Comparison of ENCODE assay signal across 21 cellular contexts in the genomic region with DNA sequence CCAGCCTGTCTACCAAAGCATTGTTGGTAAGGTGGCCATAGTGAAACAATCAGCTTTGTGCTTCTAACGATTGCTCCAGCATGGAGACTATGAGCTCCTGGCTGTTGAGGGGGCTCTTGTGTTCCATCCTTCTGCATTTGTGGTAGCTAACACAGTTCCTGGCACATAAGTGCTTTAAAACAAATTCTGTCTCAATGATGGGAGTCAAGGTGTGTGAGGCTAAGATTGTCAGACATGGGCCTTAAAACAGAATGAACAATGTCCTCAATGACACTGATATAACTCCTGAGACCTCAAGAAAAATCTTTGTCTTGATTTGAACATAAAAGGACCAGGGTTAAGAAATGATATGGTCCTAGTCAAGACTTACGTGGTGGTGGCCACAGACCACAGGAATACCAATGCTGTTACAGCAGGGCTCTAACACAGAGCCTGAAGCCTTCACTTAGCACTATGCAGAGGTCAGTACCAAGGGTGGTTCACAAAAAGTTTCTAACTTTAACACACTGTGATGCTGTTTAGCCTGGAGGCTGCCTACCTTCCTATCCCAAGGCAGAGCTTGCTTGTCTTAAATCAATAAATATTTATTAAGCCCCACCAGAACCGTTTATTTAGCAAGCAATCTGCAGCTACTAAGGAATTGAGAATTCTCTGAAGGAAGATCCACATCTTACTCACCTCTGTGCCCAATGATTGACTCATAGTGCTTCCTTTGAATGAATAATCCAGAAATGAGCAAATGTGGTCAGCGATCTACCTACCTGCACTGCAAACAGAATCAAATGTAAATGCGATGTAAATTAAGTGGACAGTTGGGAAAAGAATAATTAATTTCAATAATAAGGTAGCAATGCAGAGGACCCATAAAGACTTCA. TPM values are rescaled to one million over a fixed set of nuclear protein-coding genes. Genes with fewer than 3 reads are reported as not detected.
DNase-seq lines count a peak whose midpoint lies in the region; ATAC-seq, FAIRE-seq and TF ChIP-seq lines count a peak whose summit lies in the region.
"Had no signal": no experiment of that assay in that cellular context is flagged by ENCODE, and none has a peak within 500 bp of the region (broad histone marks: within the 10 kb centered on the region; RNA-seq: fewer than 3 reads in every experiment).

No MANE protein-coding gene starts in this region.

- H3K4me1 ChIP-seq in HepG2 (ENCODE audit: insufficient read depth, low read length) (peaks cover 100% of the 10 kb centered on the region), right lobe of liver (peaks cover 0 to 27% (median 11%) of the 10 kb centered on the region in 4 donors), PC-9 (replicated peaks; ENCODE audit: insufficient read depth) (peaks cover 74% of the 10 kb centered on the region)
- H3K4me1 ChIP-seq in naive thymus-derived CD4-positive, alpha-beta T cell (ENCODE audit: control insufficient read depth in 2 of 2, insufficient read depth in 2 of 2, low read length in 2 of 2), result no peaks in the 10 kb centered on the region
- H3K4me1 ChIP-seq: vagina had no signal

- no TSS peak for BruUV-seq in HepG2 (replicated peaks; lab: Mats Ljungman, UMichigan)
- BruUV-seq in PC-9 (replicated peaks; lab: Mats Ljungman, UMichigan), result no TSS peak

- H3K4me2 ChIP-seq in HepG2 (ENCODE audit: low read depth, low read length), result peak overlapping the region; percentile 77
- H3K4me2 ChIP-seq in PC-9, result peak overlapping the region; percentile 13

- intact Hi-C loops in HepG2 (cut with micrococcal nuclease; ENCODE audit: unreplicated experiment), result no loop called here
- intact Hi-C loops in right lobe of liver (cut with DNase I), result no loop called here
- intact Hi-C loops in PC-9 (cut with micrococcal nuclease; ENCODE audit: unreplicated experiment), result loop anchor here (5.0 kb wide), 1 partner anchor 37 kb away; the partner anchor contains the start of gene EVA1A
- intact Hi-C loops in naive thymus-derived CD4-positive, alpha-beta T cell (cut with micrococcal nuclease), result no loop called here

- no peak for TF ChIP-seq RAD21 in HepG2 (CRISPR knock-in tag; IDR thresholded peaks at IDR 0.05)

- H3K4me3 Mint-ChIP-seq in naive thymus-derived CD4-positive, alpha-beta T cell, result no peak overlapping the region
- H3K4me3 Mint-ChIP-seq: IgD-negative memory B cell had no signal

- no peak overlapping the region for H3K27ac Mint-ChIP-seq in naive thymus-derived CD4-positive, alpha-beta T cell
- H3K27ac Mint-ChIP-seq: IgD-negative memory B cell had no signal

- H3K27ac ChIP-seq in HepG2 (ENCODE audit: extremely low read length, insufficient read depth, low read length) (peak overlapping the region; percentile 92), right lobe of liver (no peak overlapping the region), PC-9 (no peak overlapping the region)
- no peak overlapping the region for H3K27ac ChIP-seq in naive thymus-derived CD4-positive, alpha-beta T cell (ENCODE audit: low read depth, low read length)
- H3K27ac ChIP-seq: vagina had no signal

- peaks cover 40% of the 10 kb centered on the region for H3F3A ChIP-seq in PC-9 (ENCODE audit: insufficient read depth, low read depth)

- peaks cover 2 to 25% (median 18%) of the 10 kb centered on the region in 5 donors for H3K27me3 Mint-ChIP-seq in naive thymus-derived CD4-positive, alpha-beta T cell

- H3K9me3 Mint-ChIP-seq in naive thymus-derived CD4-positive, alpha-beta T cell, result peaks cover 0 to 4% (median 0%) of the 10 kb centered on the region in 11 donors

- H2AFZ ChIP-seq in HepG2 (ENCODE audit: low read length) (no peak overlapping the region), PC-9 (no peak overlapping the region)

- H3K27me3 ChIP-seq in HepG2 (ENCODE audit: control insufficient read depth in 1 of 2, insufficient read depth in 2 of 2, low read length in 2 of 2) (no peaks in the 10 kb centered on the region), right lobe of liver (no peaks in the 10 kb centered on the region), PC-9 (ENCODE audit: insufficient read depth, low read depth) (no peaks in the 10 kb centered on the region)
- no peaks in the 10 kb centered on the region for H3K27me3 ChIP-seq in naive thymus-derived CD4-positive, alpha-beta T cell (ENCODE audit: control insufficient read depth in 2 of 2, insufficient read depth in 2 of 2, low read length in 2 of 2)
- H3K27me3 ChIP-seq: vagina had no signal

- H4K20me1 ChIP-seq in HepG2 (ENCODE audit: insufficient read depth, low read length) (no peaks in the 10 kb centered on the region), PC-9 (ENCODE audit: insufficient read depth) (no peaks in the 10 kb centered on the region)

- ATAC-seq in HepG2 (no peak), right lobe of liver (no peak), GM21360 (IDR thresholded peaks at IDR 0.05; ENCODE audit: unreplicated experiment) (no peak)
- ATAC-seq in naive thymus-derived CD4-positive, alpha-beta T cell, result no peak
- ATAC-seq: left lobe of liver had no signal

- no peak for TF ChIP-seq EP300 in HepG2 (IDR thresholded peaks at IDR 0.05; ENCODE audit: low read depth in 2 of 2, low read length in 2 of 2)
- TF ChIP-seq EP300 in HepG2 (CRISPR knock-in tag; IDR thresholded peaks at IDR 0.05; ENCODE audit: borderline replicate concordance), result no peak

- H3K36me3 ChIP-seq in HepG2 (replicated peaks in 1 of 2; ENCODE audit: control insufficient read depth in 1 of 2, insufficient read depth in 2 of 2, low read length in 2 of 2), result peaks cover 2 to 25% of the 10 kb centered on the region in 2 experiments; a peak in 3 of 5 replicates
- H3K36me3 ChIP-seq in right lobe of liver, result no peaks in the 10 kb centered on the region
- no peaks in the 10 kb centered on the region; the same call in 1 of the 2 replicates for H3K36me3 ChIP-seq in PC-9 (ENCODE audit: low read depth)
- H3K36me3 ChIP-seq in naive thymus-derived CD4-positive, alpha-beta T cell (ENCODE audit: control insufficient read depth in 2 of 3, insufficient read depth in 3 of 3, low read length in 3 of 3), result no peaks in the 10 kb centered on the region
- H3K36me3 ChIP-seq: vagina had no signal

- 75% methylated on average over 5 of the region's 5 CpGs for WGBS in HepG2 (ENCODE audit: low lambda C conversion rate)
- WGBS in right lobe of liver (ENCODE audit: insufficient coverage, low coverage, low lambda C conversion rate, missing lambda C conversion rate), result 84% methylated on average over 5 of the region's 5 CpGs

- no peaks in the 10 kb centered on the region for H3K9me3 ChIP-seq in HepG2 (ENCODE audit: low read length)
- no peaks in the 10 kb centered on the region for H3K9me3 ChIP-seq in right lobe of liver
- no peaks in the 10 kb centered on the region for H3K9me3 ChIP-seq in PC-9 (ENCODE audit: insufficient read depth, low read depth)
- no peaks in the 10 kb centered on the region for H3K9me3 ChIP-seq in naive thymus-derived CD4-positive, alpha-beta T cell (ENCODE audit: control insufficient read depth in 2 of 3, low read length in 3 of 3)
- H3K9me3 ChIP-seq: vagina had no signal

- TF ChIP-seq CTCF in HepG2 (CRISPR knock-in tag; IDR thresholded peaks at IDR 0.05) (no peak), right lobe of liver (IDR thresholded peaks at IDR 0.05) (no peak), PC-9 (conservative IDR thresholded peaks at IDR 0.05) (no peak), epithelial cell of esophagus (IDR thresholded peaks at IDR 0.05; ENCODE audit: insufficient read depth, low read depth, low read length, missing control alignments) (no peak)

- peak overlapping the region; percentile 64 for H3K9ac ChIP-seq in HepG2 (ENCODE audit: insufficient read depth, low read depth, low read length)

- peaks cover 0 to 3% (median 0%) of the 10 kb centered on the region in 7 donors for H3K4me1 Mint-ChIP-seq in naive thymus-derived CD4-positive, alpha-beta T cell
- H3K4me1 Mint-ChIP-seq: IgD-negative memory B cell had no signal

- POLR2A ChIA-PET in HepG2 (lab: Yijun Ruan, JAX) (interaction anchor here (1.4 to 7.8 kb wide), 6 partner anchors 7 to 45 kb away, joined by 3 to 118 read pairs (median 20); partner anchors contain the start of gene EVA1A), PC-9 (lab: Charles Lee; ENCODE audit: unreplicated experiment) (no interaction called here)
- POLR2A ChIA-PET in naive thymus-derived CD4-positive, alpha-beta T cell (lab: Charles Lee), result no interaction called here

- no peak for TF ChIP-seq POLR2A in HepG2 (IDR thresholded peaks at IDR 0.05; ENCODE audit: insufficient read depth in 1 of 2, low read depth in 2 of 2, low read length in 2 of 2)
- TF ChIP-seq POLR2A in right lobe of liver (IDR thresholded peaks at IDR 0.05), result no peak

- H3K4me3 ChIP-seq in HepG2 (replicated peaks in 1 of 3; ENCODE audit: insufficient read depth in 1 of 3, low read depth in 2 of 3, low read length in 3 of 3) (peak overlapping the region; percentile 5 to 59 (median 18); a peak in 5 of 6 replicates), right lobe of liver (no peak overlapping the region), PC-9 (no peak overlapping the region), epithelial cell of esophagus (ENCODE audit: low read length) (no peak overlapping the region)
- no peak overlapping the region for H3K4me3 ChIP-seq in naive thymus-derived CD4-positive, alpha-beta T cell (ENCODE audit: low read length)
- H3K4me3 ChIP-seq: vagina had no signal

- CTCF ChIA-PET in HepG2 (lab: Yijun Ruan, JAX; ENCODE audit: low intra/inter-chr PET ratio, low total read pairs) (no interaction called here), PC-9 (lab: Charles Lee) (no interaction called here)
- CTCF ChIA-PET in naive thymus-derived CD4-positive, alpha-beta T cell (lab: Charles Lee), result no interaction called here

- no peak for FAIRE-seq in HepG2 (lab: Jason Lieb, UNC)
- FAIRE-seq: G401.6, GM12892 had no signal

- DNase-seq in HepG2 (ENCODE audit: low spot score), result no peak
- DNase-seq in right lobe of liver, result no peak
- peak in 1 of 2 experiments; percentile 72 for DNase-seq in PC-9
- DNase-seq in epithelial cell of esophagus (ENCODE audit: low read depth), result peak; percentile 86
- no peak for DNase-seq in NCI-H2196 treated with DMSO at 0.1 percent for 48 hours (lab: John Stamatoyannopoulos, UW; ENCODE audit: unreplicated experiment)
- no peak for DNase-seq in naive thymus-derived CD4-positive, alpha-beta T cell
- DNase-seq in NK-92 (lab: John Stamatoyannopoulos, UW; ENCODE audit: unreplicated experiment), result no peak
- DNase-seq: activated T-cell treated with anti-CD3 and anti-CD28 coated beads, Interleukin-2, amount 50 U/mL, for 48 hours; central memory CD4-positive, alpha-beta T cell; COR-L47; effector memory CD4-positive, alpha-beta T cell; MV-4-11; NCI-H2029; NCI-H510A treated with DMSO at 0.1 percent for 48 hours; retina had no signal

- 0 out of 2 replicates have a peak, but pooled peaks cover 6% of the 10 kb centered on the region for H3K9me2 ChIP-seq in PC-9 (ENCODE audit: insufficient read depth)

- no peaks in the 10 kb centered on the region for H3K36me3 Mint-ChIP-seq in naive thymus-derived CD4-positive, alpha-beta T cell
- H3K36me3 Mint-ChIP-seq: IgD-negative memory B cell had no signal

- in situ Hi-C loops in HepG2 (cut with HindIII; ENCODE audit: extremely low pct_ligation_motif_present, low pct_unique_long_range_greater_than_20kb), result no loop called here

- H3K79me2 ChIP-seq in HepG2 (ENCODE audit: insufficient read depth, low read length) (peaks cover 72% of the 10 kb centered on the region), PC-9 (ENCODE audit: low read depth) (peaks cover 16% of the 10 kb centered on the region; the same call in 1 of the 2 replicates)

RNA-seq across cellular contexts. Expression of gene EVA1A, which starts 35.1 kb away (rescaled TPM):
- total RNA-seq in HepG2 (2016; rRNA removed; fragmentation: Illumina TruSeq; extraction: Trizol) (55.9 and 57.8 TPM in 2 replicates), right lobe of liver (100 to 1,000 TPM in 2 of 6 experiments, 10 to 100 TPM in 4; 30.6 to 125 (median 74.5) TPM), PC-9 (2021) (10.8 and 18.2 TPM in 2 replicates)
- total RNA-seq in HepG2 (2016; cell fraction: cytosol; rRNA removed; fragmentation: Illumina TruSeq; extraction: Trizol; ENCODE audit: low read depth), result 25.1 and 29.0 TPM in 2 replicates
- 52.7 and 57.5 TPM in 2 replicates for total RNA-seq in HepG2 (2016; cell fraction: insoluble cytoplasmic fraction; rRNA removed; fragmentation: Illumina TruSeq; extraction: Trizol)
- 48.2 and 58.4 TPM in 2 replicates for total RNA-seq in HepG2 (2016; cell fraction: membrane; rRNA removed; fragmentation: Illumina TruSeq; extraction: Trizol)
- total RNA-seq in HepG2 (2016; cell fraction: nucleus; rRNA removed; fragmentation: Illumina TruSeq; extraction: Trizol), result 46.1 and 58.2 TPM in 2 replicates
- 57.5 and 65.4 TPM in 2 replicates for polyA plus RNA-seq in HepG2 (2011; rRNA removed)
- 53.6 and 68.8 TPM in 2 replicates for polyA plus RNA-seq in HepG2 (2011; cell fraction: cytosol; rRNA removed)
- polyA plus RNA-seq in HepG2 (2011; cell fraction: nucleus; rRNA removed), result 77.6 and 80.4 TPM in 2 replicates
- 44.8 and 48.8 TPM in 2 replicates for polyA plus RNA-seq in HepG2 (2012)
- polyA plus RNA-seq in HepG2 (2016; cell fraction: cytosol; fragmentation: Illumina TruSeq; extraction: Trizol; ENCODE audit: low read depth), result 23.6 and 36.8 TPM in 2 replicates
- 46.2 and 49.2 TPM in 2 replicates for polyA plus RNA-seq in HepG2 (2016; cell fraction: insoluble cytoplasmic fraction; fragmentation: Illumina TruSeq; extraction: Trizol; ENCODE audit: low read depth)
- polyA plus RNA-seq in HepG2 (2016; cell fraction: membrane; fragmentation: Illumina TruSeq; extraction: Trizol; ENCODE audit: low read depth), result 37.8 and 44.2 TPM in 2 replicates
- polyA plus RNA-seq in HepG2 (2016; cell fraction: nucleus; fragmentation: Illumina TruSeq; extraction: Trizol; ENCODE audit: insufficient read depth, low read depth), result 60.9 and 62.0 TPM in 2 replicates
- 186 TPM in 1 of 2 replicates, not detected in the other for polyA minus RNA-seq in HepG2 (2011; rRNA and poly(A)+ RNA removed; ENCODE audit: low replicate concordance)
- 51.4 TPM in 2 replicates for polyA minus RNA-seq in HepG2 (2011; cell fraction: cytosol; rRNA and poly(A)+ RNA removed)
- polyA minus RNA-seq in HepG2 (2011; cell fraction: nucleus; rRNA and poly(A)+ RNA removed), result 70.1 and 71.3 TPM in 2 replicates
- total RNA-seq in naive thymus-derived CD4-positive, alpha-beta T cell, result under 1 TPM in 1 of 5 experiments, not detected in 4; 0.62 TPM
- under 1 TPM; 0.52 to 0.53 TPM for polyA plus RNA-seq in naive thymus-derived CD4-positive, alpha-beta T cell
- total RNA-seq: vagina had no signal
- polyA plus RNA-seq: IgD-negative memory B cell had no signal

Comparison
In these comparisons a context has a peak if more than half of its experiments do, and no peak if none do; other contexts are left out.
1. H3K4me3 ChIP-seq: peak in HepG2 (3 of 3); none in right lobe of liver (0 of 3), PC-9 (single experiment), epithelial cell of esophagus (single experiment) and naive thymus-derived CD4-positive, alpha-beta T cell (single experiment).